12 cellular contexts compared by ENCODE assay signal in the genomic region with DNA sequence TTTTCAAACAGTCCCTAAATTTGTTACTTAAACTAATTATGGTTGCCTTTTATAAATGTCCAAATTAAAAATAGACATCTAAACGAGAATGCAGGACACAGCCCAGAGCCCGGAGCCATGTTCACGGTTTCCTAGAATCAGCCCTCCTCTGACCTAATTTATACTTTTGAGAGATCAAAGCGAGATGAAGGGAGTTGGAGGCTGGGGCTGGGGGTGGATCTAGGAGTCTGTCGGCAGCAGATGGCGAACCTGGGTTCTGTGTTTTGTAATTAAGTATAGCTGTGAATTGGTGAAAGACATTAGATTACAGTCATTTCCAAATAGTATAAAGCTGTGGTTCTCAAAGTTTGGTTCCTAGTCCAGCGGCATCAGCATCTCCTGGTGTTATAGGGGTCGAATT.
A peak's percentile ranks its signal among the peaks of the same experiment; 100 is the strongest.
DNase-seq lines count a peak whose midpoint lies in the region; ATAC-seq lines count a peak whose summit lies in the region.
"Had no signal": no experiment of that assay in that cellular context is flagged by ENCODE, and none has a peak within 500 bp of the region (broad histone marks: within the 10 kb centered on the region; RNA-seq: fewer than 3 reads in every experiment).

No MANE protein-coding gene starts in this region.

- no peaks in the 10 kb centered on the region for H3K9me3 Mint-ChIP-seq in activated CD4-positive, alpha-beta T cell treated with anti-CD3 and anti-CD28 coated beads for 36 hours (ENCODE audit: low read depth)
- no peaks in the 10 kb centered on the region for H3K9me3 Mint-ChIP-seq in activated CD8-positive, alpha-beta T cell treated with anti-CD3 and anti-CD28 coated beads, Interleukin-2, amount 10 ng/mL, durations not matched to agents 7 days and 5 days (ENCODE audit: insufficient read depth)
- no peaks in the 10 kb centered on the region for H3K9me3 Mint-ChIP-seq in natural killer cell treated with Interleukin-12 subunit alpha and Interleukin-12 subunit beta and Interleukin-15 and Interleukin-18, amount 100 ng/mL, for 72 hours
- H3K9me3 Mint-ChIP-seq: HFFc6 had no signal

- POLR2A ChIA-PET in activated CD4-positive, alpha-beta T cell treated with anti-CD3 and anti-CD28 coated beads for 36 hours (lab: Charles Lee): interaction anchor here (0.6 kb wide), 1 partner anchor 9 kb away, joined by 5 read pairs; no protein-coding TSS in a partner anchor
- POLR2A ChIA-PET in activated CD8-positive, alpha-beta T cell treated with anti-CD3 and anti-CD28 coated beads, Interleukin-2, amount 10 ng/mL, durations not matched to agents 7 days and 5 days (lab: Charles Lee): interaction anchor here (1.1 to 1.3 kb wide), 3 partner anchors 15 to 28 kb away, joined by 3 to 4 read pairs (median 3); no protein-coding TSS in a partner anchor

- CTCF ChIA-PET in activated CD4-positive, alpha-beta T cell treated with anti-CD3 and anti-CD28 coated beads for 36 hours (lab: Charles Lee): interaction anchor here (1.1 to 1.3 kb wide), 2 partner anchors 9 to 96 kb away, joined by 3 read pairs; no protein-coding TSS in a partner anchor
- CTCF ChIA-PET in activated CD8-positive, alpha-beta T cell treated with anti-CD3 and anti-CD28 coated beads, Interleukin-2, amount 10 ng/mL, durations not matched to agents 7 days and 5 days (lab: Charles Lee): interaction anchor here (1.2 kb wide), 1 partner anchor 43 kb away, joined by 3 read pairs; no protein-coding TSS in a partner anchor

- H3K36me3 Mint-ChIP-seq in activated CD4-positive, alpha-beta T cell treated with anti-CD3 and anti-CD28 coated beads for 36 hours (ENCODE audit: low read depth): no peaks in the 10 kb centered on the region
- H3K36me3 Mint-ChIP-seq in activated CD8-positive, alpha-beta T cell treated with anti-CD3 and anti-CD28 coated beads, Interleukin-2, amount 10 ng/mL, durations not matched to agents 7 days and 5 days (ENCODE audit: low read depth): peaks cover 16% of the 10 kb centered on the region
- no peaks in the 10 kb centered on the region for H3K36me3 Mint-ChIP-seq in natural killer cell treated with Interleukin-12 subunit alpha and Interleukin-12 subunit beta and Interleukin-15 and Interleukin-18, amount 100 ng/mL, for 72 hours

- H3K4me3 Mint-ChIP-seq in activated CD4-positive, alpha-beta T cell treated with anti-CD3 and anti-CD28 coated beads for 36 hours: peak overlapping the region; percentile 30
- peak overlapping the region; percentile 0 for H3K4me3 Mint-ChIP-seq in activated CD8-positive, alpha-beta T cell treated with anti-CD3 and anti-CD28 coated beads, Interleukin-2, amount 10 ng/mL, durations not matched to agents 7 days and 5 days
- peak overlapping the region; percentile 30 for H3K4me3 Mint-ChIP-seq in natural killer cell treated with Interleukin-12 subunit alpha and Interleukin-12 subunit beta and Interleukin-15 and Interleukin-18, amount 100 ng/mL, for 72 hours
- H3K4me3 Mint-ChIP-seq: HFFc6 had no signal

- DNase-seq in activated CD4-positive, alpha-beta T cell treated with anti-CD3 and anti-CD28 coated beads for 36 hours: peak; percentile 58
- DNase-seq in activated CD4-positive, alpha-beta T cell treated with anti-CD3 and anti-CD28 coated beads for 1 hour: no peak
- peak; percentile 34 for DNase-seq in NCI-H1694 treated with DMSO at 0.1 percent for 48 hours (lab: John Stamatoyannopoulos, UW)
- peak; percentile 38 for DNase-seq in activated CD8-positive, alpha-beta T cell treated with anti-CD3 and anti-CD28 coated beads, Interleukin-2, amount 10 ng/mL, durations not matched to agents 7 days and 5 days
- no peak for DNase-seq in natural killer cell treated with Interleukin-12 subunit alpha and Interleukin-12 subunit beta and Interleukin-15 and Interleukin-18, amount 100 ng/mL, for 72 hours (ENCODE audit: low spot score)
- DNase-seq in A172 (ENCODE audit: low spot score): no peak
- no peak for DNase-seq in GM03348 (ENCODE audit: low spot score)
- DNase-seq: ACHN, DMS153, HFFc6 had no signal

- H3K27ac Mint-ChIP-seq in activated CD4-positive, alpha-beta T cell treated with anti-CD3 and anti-CD28 coated beads for 36 hours: peak overlapping the region; percentile 37
- peak overlapping the region; percentile 9 for H3K27ac Mint-ChIP-seq in activated CD8-positive, alpha-beta T cell treated with anti-CD3 and anti-CD28 coated beads, Interleukin-2, amount 10 ng/mL, durations not matched to agents 7 days and 5 days
- peak overlapping the region; percentile 30 to 83 for H3K27ac Mint-ChIP-seq in natural killer cell treated with Interleukin-12 subunit alpha and Interleukin-12 subunit beta and Interleukin-15 and Interleukin-18, amount 100 ng/mL, for 72 hours

- peaks cover 49% of the 10 kb centered on the region for H3K4me1 Mint-ChIP-seq in activated CD4-positive, alpha-beta T cell treated with anti-CD3 and anti-CD28 coated beads for 36 hours
- peaks cover 57% of the 10 kb centered on the region for H3K4me1 Mint-ChIP-seq in activated CD8-positive, alpha-beta T cell treated with anti-CD3 and anti-CD28 coated beads, Interleukin-2, amount 10 ng/mL, durations not matched to agents 7 days and 5 days (ENCODE audit: low read depth)
- H3K4me1 Mint-ChIP-seq in natural killer cell treated with Interleukin-12 subunit alpha and Interleukin-12 subunit beta and Interleukin-15 and Interleukin-18, amount 100 ng/mL, for 72 hours (ENCODE audit: low read depth in 2 of 2): peaks cover 76 to 84% of the 10 kb centered on the region in 2 donors

- peak; percentile 73 for ATAC-seq in activated CD4-positive, alpha-beta T cell treated with anti-CD3 and anti-CD28 coated beads for 36 hours
- ATAC-seq in activated CD8-positive, alpha-beta T cell treated with anti-CD3 and anti-CD28 coated beads, Interleukin-2, amount 10 ng/mL, durations not matched to agents 7 days and 5 days: peak; percentile 69
- no peak for ATAC-seq in natural killer cell treated with Interleukin-12 subunit alpha and Interleukin-12 subunit beta and Interleukin-15 and Interleukin-18, amount 100 ng/mL, for 72 hours
- ATAC-seq in HG02623 (IDR thresholded peaks at IDR 0.05; ENCODE audit: unreplicated experiment): no peak
- ATAC-seq: Panc1 had no signal

- H3K27me3 Mint-ChIP-seq in activated CD4-positive, alpha-beta T cell treated with anti-CD3 and anti-CD28 coated beads for 36 hours: no peaks in the 10 kb centered on the region
- no peaks in the 10 kb centered on the region for H3K27me3 Mint-ChIP-seq in activated CD8-positive, alpha-beta T cell treated with anti-CD3 and anti-CD28 coated beads, Interleukin-2, amount 10 ng/mL, durations not matched to agents 7 days and 5 days (ENCODE audit: low read depth)
- H3K27me3 Mint-ChIP-seq in natural killer cell treated with Interleukin-12 subunit alpha and Interleukin-12 subunit beta and Interleukin-15 and Interleukin-18, amount 100 ng/mL, for 72 hours: no peaks in the 10 kb centered on the region

- intact Hi-C loops in activated CD4-positive, alpha-beta T cell treated with anti-CD3 and anti-CD28 coated beads for 36 hours (cut with DNase I, micrococcal nuclease): loop anchor here in 1 of 2 experiments (10.0 kb wide), 1 partner anchor 307 kb away; no protein-coding TSS in a partner anchor

Comparison
In these comparisons a context has a peak if more than half of its experiments do, and no peak if none do; other contexts are left out.
1. DNase-seq: peak in activated CD4-positive, alpha-beta T cell treated with anti-CD3 and anti-CD28 coated beads for 36 hours (single experiment), NCI-H1694 treated with DMSO at 0.1 percent for 48 hours (single experiment) and activated CD8-positive, alpha-beta T cell treated with anti-CD3 and anti-CD28 coated beads, Interleukin-2, amount 10 ng/mL, durations not matched to agents 7 days and 5 days (single experiment); none in activated CD4-positive, alpha-beta T cell treated with anti-CD3 and anti-CD28 coated beads for 1 hour (single experiment), natural killer cell treated with Interleukin-12 subunit alpha and Interleukin-12 subunit beta and Interleukin-15 and Interleukin-18, amount 100 ng/mL, for 72 hours (single experiment), A172 (single experiment) and GM03348 (single experiment).
2. ATAC-seq: peak in activated CD4-positive, alpha-beta T cell treated with anti-CD3 and anti-CD28 coated beads for 36 hours (single experiment) and activated CD8-positive, alpha-beta T cell treated with anti-CD3 and anti-CD28 coated beads, Interleukin-2, amount 10 ng/mL, durations not matched to agents 7 days and 5 days (single experiment); none in natural killer cell treated with Interleukin-12 subunit alpha and Interleukin-12 subunit beta and Interleukin-15 and Interleukin-18, amount 100 ng/mL, for 72 hours (0 of 2) and HG02623 (single experiment).
3. Peak in every context shown above with its lines, with median percentiles within 50 percentile points of each other: H3K27ac Mint-ChIP-seq and H3K4me3 Mint-ChIP-seq.